In the genomic region with DNA sequence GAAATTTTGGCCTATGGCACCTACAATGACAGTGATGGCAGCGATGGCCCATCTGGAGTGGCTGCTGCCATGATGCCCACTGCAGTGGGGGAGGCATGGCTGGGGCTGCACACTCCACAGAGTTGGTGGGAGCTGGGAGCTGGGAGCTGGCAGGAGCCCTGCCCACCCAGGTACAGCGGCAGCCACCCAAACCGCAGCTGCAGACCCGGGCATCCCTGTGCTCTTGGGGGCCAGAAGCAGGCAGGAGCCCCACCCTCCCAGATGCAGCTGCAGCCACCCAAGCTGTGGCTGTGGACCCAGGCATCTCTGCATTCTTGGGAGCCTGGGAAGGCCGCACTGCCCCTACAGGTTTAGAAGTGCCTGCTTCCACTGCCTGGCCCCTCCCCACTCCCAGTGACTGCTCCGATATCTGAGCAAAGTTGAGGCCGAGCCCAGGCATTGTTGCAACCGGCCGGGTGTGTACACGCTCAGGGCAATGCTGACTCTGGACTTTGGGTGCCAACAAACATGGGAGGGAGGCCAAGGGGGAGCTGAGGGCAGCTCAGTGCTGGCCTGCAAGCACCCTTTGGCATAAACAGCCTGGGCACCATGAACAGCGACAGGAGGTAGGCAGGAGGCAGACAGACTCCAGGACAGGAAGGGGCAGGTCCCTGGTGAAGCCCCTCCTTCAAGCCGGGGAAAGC, we compare ENCODE assay signal across 1 cellular context.
A peak's percentile ranks its signal among the peaks of the same experiment; 100 is the strongest.
TF ChIP-seq lines count a peak whose summit lies in the region.

No MANE protein-coding gene starts in this region.

TF ChIP-seq in HepG2, 621 proteins besides CTCF, POLR2A, EP300 and RAD21 (continued from another document):
- TF ChIP-seq MAFK (conservative IDR thresholded peaks at IDR 0.05 in 1 of 2, IDR thresholded peaks at IDR 0.05 in 1 of 2; ENCODE audit: low read length in 2 of 2) (peak; percentile 26 to 33; a peak in 1 of 4 replicates), FOXA1 (IDR thresholded peaks at IDR 0.05) (no peak), FOXA1 (CRISPR knock-in tag; IDR thresholded peaks at IDR 0.05) (peak; percentile 70), SAFB2 (CRISPR knock-in tag; IDR thresholded peaks at IDR 0.05; ENCODE audit: borderline replicate concordance, low read depth) (no peak), ZNF780A (CRISPR knock-in tag; IDR thresholded peaks at IDR 0.05) (no peak), SP1 (IDR thresholded peaks at IDR 0.05) (no peak), SP1 (CRISPR knock-in tag; IDR thresholded peaks at IDR 0.05) (0 out of 2 replicates have a peak, but pooled peaks have one; percentile 20), CEBPB (IDR thresholded peaks at IDR 0.05; ENCODE audit: borderline replicate concordance, low read depth, low read length) (peak; percentile 64; the same call in 1 of the 2 replicates), KDM2A (CRISPR knock-in tag; IDR thresholded peaks at IDR 0.05; ENCODE audit: borderline replicate concordance, low read depth) (peak; percentile 75; the same call in 1 of the 2 replicates), HNRNPLL (IDR thresholded peaks at IDR 0.05; ENCODE audit: low read depth, low read length, poor library complexity, severe bottlenecking) (peak; percentile 27), ZNF768 (CRISPR knock-in tag; IDR thresholded peaks at IDR 0.05) (peak; percentile 64), AGO2 (optimal IDR thresholded peaks at IDR 0.05; ENCODE audit: low read depth, low read length) (peak; percentile 97), POGZ (CRISPR knock-in tag; IDR thresholded peaks at IDR 0.05) (peak; percentile 71), ZNF232 (CRISPR knock-in tag; IDR thresholded peaks at IDR 0.05; ENCODE audit: borderline replicate concordance) (no peak), BHLHE40 (IDR thresholded peaks at IDR 0.05; ENCODE audit: low read length) (no peak), FOXK2 (IDR thresholded peaks at IDR 0.05) (no peak), SAP130 (CRISPR knock-in tag; IDR thresholded peaks at IDR 0.05; ENCODE audit: low read depth) (0 out of 2 replicates have a peak, but pooled peaks have one; percentile 11), ZFX (CRISPR knock-in tag; IDR thresholded peaks at IDR 0.05; ENCODE audit: low read depth) (peak; percentile 40; the same call in 1 of the 2 replicates), XRCC5 (optimal IDR thresholded peaks at IDR 0.05; ENCODE audit: low read length) (peak; percentile 42), AGO1 (IDR thresholded peaks at IDR 0.05; ENCODE audit: low read depth, low read length, poor library complexity, severe bottlenecking) (peak; percentile 91), MTA1 (CRISPR knock-in tag; IDR thresholded peaks at IDR 0.05; ENCODE audit: borderline replicate concordance) (no peak), FOXA3 (CRISPR knock-in tag; IDR thresholded peaks at IDR 0.05) (peak; percentile 40; the same call in 1 of the 2 replicates), REL (CRISPR knock-in tag; conservative IDR thresholded peaks at IDR 0.05) (no peak), HNRNPL (IDR thresholded peaks at IDR 0.05; ENCODE audit: low read depth, low read length) (peak; percentile 94), ZNF749 (CRISPR knock-in tag; IDR thresholded peaks at IDR 0.05; ENCODE audit: borderline replicate concordance) (no peak), SALL1 (CRISPR knock-in tag; IDR thresholded peaks at IDR 0.05) (peak; percentile 46; the same call in 1 of the 2 replicates), FOXO1 (CRISPR knock-in tag; IDR thresholded peaks at IDR 0.05) (peak; percentile 57), HNF4A (CRISPR knock-in tag; IDR thresholded peaks at IDR 0.05) (peak; percentile 64), FOXP1 (IDR thresholded peaks at IDR 0.05) (no peak), FOXP1 (CRISPR knock-in tag; IDR thresholded peaks at IDR 0.05) (peak; percentile 27; the same call in 1 of the 2 replicates), MAFF (IDR thresholded peaks at IDR 0.05; ENCODE audit: low read depth, low read length) (peak; percentile 43; the same call in 1 of the 2 replicates), ZMYM4 (CRISPR knock-in tag; IDR thresholded peaks at IDR 0.05) (peak; percentile 74), GATAD2A (CRISPR knock-in tag; IDR thresholded peaks at IDR 0.05) (0 out of 2 replicates have a peak, but pooled peaks have one; percentile 31), MAZ (IDR thresholded peaks at IDR 0.05; ENCODE audit: borderline replicate concordance, low read depth, low read length) (0 out of 2 replicates have a peak, but pooled peaks have one; percentile 13), MAZ (CRISPR knock-in tag; IDR thresholded peaks at IDR 0.05; ENCODE audit: low read depth) (peak; percentile 55), ZNF441 (CRISPR knock-in tag; IDR thresholded peaks at IDR 0.05; ENCODE audit: borderline replicate concordance) (no peak), RFXAP (CRISPR knock-in tag; IDR thresholded peaks at IDR 0.05; ENCODE audit: borderline replicate concordance) (no peak), HDAC2 (CRISPR knock-in tag; IDR thresholded peaks at IDR 0.05) (peak; percentile 39; the same call in 1 of the 2 replicates), ZNF292 (CRISPR knock-in tag; IDR thresholded peaks at IDR 0.05; ENCODE audit: borderline replicate concordance, low read depth) (peak; percentile 32; the same call in 1 of the 2 replicates), SOX13 (IDR thresholded peaks at IDR 0.05) (no peak), SOX13 (CRISPR knock-in tag; conservative IDR thresholded peaks at IDR 0.05 in 1 of 2, IDR thresholded peaks at IDR 0.05 in 1 of 2) (0 out of 4 replicates have a peak, but pooled peaks of 1 of the 2 experiments have one; percentile 24), NR2F1 (CRISPR knock-in tag; IDR thresholded peaks at IDR 0.05) (no peak), SOX6 (IDR thresholded peaks at IDR 0.05) (no peak), SOX6 (CRISPR knock-in tag; IDR thresholded peaks at IDR 0.05) (0 out of 2 replicates have a peak, but pooled peaks have one; percentile 19), RBM22 (optimal IDR thresholded peaks at IDR 0.05; ENCODE audit: low read length) (peak; percentile 28)
- TF ChIP-seq, protein P1, sequence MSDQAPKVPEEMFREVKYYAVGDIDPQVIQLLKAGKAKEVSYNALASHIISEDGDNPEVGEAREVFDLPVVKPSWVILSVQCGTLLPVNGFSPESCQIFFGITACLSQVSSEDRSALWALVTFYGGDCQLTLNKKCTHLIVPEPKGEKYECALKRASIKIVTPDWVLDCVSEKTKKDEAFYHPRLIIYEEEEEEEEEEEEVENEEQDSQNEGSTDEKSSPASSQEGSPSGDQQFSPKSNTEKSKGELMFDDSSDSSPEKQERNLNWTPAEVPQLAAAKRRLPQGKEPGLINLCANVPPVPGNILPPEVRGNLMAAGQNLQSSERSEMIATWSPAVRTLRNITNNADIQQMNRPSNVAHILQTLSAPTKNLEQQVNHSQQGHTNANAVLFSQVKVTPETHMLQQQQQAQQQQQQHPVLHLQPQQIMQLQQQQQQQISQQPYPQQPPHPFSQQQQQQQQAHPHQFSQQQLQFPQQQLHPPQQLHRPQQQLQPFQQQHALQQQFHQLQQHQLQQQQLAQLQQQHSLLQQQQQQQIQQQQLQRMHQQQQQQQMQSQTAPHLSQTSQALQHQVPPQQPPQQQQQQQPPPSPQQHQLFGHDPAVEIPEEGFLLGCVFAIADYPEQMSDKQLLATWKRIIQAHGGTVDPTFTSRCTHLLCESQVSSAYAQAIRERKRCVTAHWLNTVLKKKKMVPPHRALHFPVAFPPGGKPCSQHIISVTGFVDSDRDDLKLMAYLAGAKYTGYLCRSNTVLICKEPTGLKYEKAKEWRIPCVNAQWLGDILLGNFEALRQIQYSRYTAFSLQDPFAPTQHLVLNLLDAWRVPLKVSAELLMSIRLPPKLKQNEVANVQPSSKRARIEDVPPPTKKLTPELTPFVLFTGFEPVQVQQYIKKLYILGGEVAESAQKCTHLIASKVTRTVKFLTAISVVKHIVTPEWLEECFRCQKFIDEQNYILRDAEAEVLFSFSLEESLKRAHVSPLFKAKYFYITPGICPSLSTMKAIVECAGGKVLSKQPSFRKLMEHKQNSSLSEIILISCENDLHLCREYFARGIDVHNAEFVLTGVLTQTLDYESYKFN (CRISPR knock-in tag; conservative IDR thresholded peaks at IDR 0.05), result peak; percentile 43; the same call in 1 of the 2 replicates
- TF ChIP-seq, protein P2, sequence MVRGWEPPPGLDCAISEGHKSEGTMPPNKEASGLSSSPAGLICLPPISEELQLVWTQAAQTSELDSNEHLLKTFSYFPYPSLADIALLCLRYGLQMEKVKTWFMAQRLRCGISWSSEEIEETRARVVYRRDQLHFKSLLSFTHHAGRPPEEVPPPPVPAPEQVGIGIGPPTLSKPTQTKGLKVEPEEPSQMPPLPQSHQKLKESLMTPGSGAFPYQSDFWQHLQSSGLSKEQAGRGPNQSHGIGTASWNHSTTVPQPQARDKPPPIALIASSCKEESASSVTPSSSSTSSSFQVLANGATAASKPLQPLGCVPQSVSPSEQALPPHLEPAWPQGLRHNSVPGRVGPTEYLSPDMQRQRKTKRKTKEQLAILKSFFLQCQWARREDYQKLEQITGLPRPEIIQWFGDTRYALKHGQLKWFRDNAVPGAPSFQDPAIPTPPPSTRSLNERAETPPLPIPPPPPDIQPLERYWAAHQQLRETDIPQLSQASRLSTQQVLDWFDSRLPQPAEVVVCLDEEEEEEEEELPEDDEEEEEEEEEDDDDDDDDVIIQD (CRISPR knock-in tag; IDR thresholded peaks at IDR 0.05; ENCODE audit: low read depth), result peak; percentile 80
- TF ChIP-seq, protein P3, sequence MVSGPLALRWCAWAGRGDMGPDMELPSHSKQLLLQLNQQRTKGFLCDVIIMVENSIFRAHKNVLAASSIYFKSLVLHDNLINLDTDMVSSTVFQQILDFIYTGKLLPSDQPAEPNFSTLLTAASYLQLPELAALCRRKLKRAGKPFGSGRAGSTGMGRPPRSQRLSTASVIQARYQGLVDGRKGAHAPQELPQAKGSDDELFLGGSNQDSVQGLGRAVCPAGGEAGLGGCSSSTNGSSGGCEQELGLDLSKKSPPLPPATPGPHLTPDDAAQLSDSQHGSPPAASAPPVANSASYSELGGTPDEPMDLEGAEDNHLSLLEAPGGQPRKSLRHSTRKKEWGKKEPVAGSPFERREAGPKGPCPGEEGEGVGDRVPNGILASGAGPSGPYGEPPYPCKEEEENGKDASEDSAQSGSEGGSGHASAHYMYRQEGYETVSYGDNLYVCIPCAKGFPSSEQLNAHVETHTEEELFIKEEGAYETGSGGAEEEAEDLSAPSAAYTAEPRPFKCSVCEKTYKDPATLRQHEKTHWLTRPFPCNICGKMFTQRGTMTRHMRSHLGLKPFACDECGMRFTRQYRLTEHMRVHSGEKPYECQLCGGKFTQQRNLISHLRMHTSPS (CRISPR knock-in tag; IDR thresholded peaks at IDR 0.05; ENCODE audit: low read depth), result peak; percentile 88; the same call in 1 of the 2 replicates
- TF ChIP-seq, protein P4, sequence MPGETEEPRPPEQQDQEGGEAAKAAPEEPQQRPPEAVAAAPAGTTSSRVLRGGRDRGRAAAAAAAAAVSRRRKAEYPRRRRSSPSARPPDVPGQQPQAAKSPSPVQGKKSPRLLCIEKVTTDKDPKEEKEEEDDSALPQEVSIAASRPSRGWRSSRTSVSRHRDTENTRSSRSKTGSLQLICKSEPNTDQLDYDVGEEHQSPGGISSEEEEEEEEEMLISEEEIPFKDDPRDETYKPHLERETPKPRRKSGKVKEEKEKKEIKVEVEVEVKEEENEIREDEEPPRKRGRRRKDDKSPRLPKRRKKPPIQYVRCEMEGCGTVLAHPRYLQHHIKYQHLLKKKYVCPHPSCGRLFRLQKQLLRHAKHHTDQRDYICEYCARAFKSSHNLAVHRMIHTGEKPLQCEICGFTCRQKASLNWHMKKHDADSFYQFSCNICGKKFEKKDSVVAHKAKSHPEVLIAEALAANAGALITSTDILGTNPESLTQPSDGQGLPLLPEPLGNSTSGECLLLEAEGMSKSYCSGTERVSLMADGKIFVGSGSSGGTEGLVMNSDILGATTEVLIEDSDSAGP (CRISPR knock-in tag; IDR thresholded peaks at IDR 0.05; ENCODE audit: borderline replicate concordance), result peak; percentile 43; the same call in 1 of the 2 replicates
- TF ChIP-seq, protein P5, sequence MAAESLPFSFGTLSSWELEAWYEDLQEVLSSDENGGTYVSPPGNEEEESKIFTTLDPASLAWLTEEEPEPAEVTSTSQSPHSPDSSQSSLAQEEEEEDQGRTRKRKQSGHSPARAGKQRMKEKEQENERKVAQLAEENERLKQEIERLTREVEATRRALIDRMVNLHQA (CRISPR knock-in tag; IDR thresholded peaks at IDR 0.05), result no peak
- TF ChIP-seq, protein P6, sequence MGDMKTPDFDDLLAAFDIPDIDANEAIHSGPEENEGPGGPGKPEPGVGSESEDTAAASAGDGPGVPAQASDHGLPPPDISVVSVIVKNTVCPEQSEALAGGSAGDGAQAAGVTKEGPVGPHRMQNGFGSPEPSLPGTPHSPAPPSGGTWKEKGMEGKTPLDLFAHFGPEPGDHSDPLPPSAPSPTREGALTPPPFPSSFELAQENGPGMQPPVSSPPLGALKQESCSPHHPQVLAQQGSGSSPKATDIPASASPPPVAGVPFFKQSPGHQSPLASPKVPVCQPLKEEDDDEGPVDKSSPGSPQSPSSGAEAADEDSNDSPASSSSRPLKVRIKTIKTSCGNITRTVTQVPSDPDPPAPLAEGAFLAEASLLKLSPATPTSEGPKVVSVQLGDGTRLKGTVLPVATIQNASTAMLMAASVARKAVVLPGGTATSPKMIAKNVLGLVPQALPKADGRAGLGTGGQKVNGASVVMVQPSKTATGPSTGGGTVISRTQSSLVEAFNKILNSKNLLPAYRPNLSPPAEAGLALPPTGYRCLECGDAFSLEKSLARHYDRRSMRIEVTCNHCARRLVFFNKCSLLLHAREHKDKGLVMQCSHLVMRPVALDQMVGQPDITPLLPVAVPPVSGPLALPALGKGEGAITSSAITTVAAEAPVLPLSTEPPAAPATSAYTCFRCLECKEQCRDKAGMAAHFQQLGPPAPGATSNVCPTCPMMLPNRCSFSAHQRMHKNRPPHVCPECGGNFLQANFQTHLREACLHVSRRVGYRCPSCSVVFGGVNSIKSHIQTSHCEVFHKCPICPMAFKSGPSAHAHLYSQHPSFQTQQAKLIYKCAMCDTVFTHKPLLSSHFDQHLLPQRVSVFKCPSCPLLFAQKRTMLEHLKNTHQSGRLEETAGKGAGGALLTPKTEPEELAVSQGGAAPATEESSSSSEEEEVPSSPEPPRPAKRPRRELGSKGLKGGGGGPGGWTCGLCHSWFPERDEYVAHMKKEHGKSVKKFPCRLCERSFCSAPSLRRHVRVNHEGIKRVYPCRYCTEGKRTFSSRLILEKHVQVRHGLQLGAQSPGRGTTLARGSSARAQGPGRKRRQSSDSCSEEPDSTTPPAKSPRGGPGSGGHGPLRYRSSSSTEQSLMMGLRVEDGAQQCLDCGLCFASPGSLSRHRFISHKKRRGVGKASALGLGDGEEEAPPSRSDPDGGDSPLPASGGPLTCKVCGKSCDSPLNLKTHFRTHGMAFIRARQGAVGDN (CRISPR knock-in tag; IDR thresholded peaks at IDR 0.05), result peak; percentile 66
